Comparison of ENCODE assay signal across 34 cellular contexts in genomic region chr4:38548256-38548655, GRCh38.
"Had no signal": no experiment of that assay in that cellular context is flagged by ENCODE, and none has a peak within 500 bp of the region (broad histone marks: within the 10 kb centered on the region; RNA-seq: fewer than 3 reads in every experiment).

No MANE protein-coding gene starts in this region.

- H3K27ac Mint-ChIP-seq: activated CD4-positive, alpha-beta memory T cell treated with anti-CD3 and anti-CD28 coated beads, Interleukin-2, amount 10 ng/mL, durations not matched to agents 7 days and 5 days; activated CD4-positive, alpha-beta T cell treated with anti-CD3 and anti-CD28 coated beads for 36 hours; activated CD4-positive, alpha-beta T cell treated with anti-CD3 and anti-CD28 coated beads, Interleukin-2, amount 10 ng/mL, durations not matched to agents 7 days and 5 days; activated naive CD8-positive, alpha-beta T cell; activated T-helper 17 cell treated with anti-CD3 and anti-CD28 coated beads, Interleukin-2, amount 50 U/mL, for 72 hours; effector memory CD8-positive, alpha-beta T cell; T-helper 17 cell; T-helper 2 cell treated with Interferon-gamma antibody and Interleukin-4, amounts not matched to agents 5 μg/mL and 100 μg/mL, for 36 hours had no signal

- ATAC-seq: activated CD4-positive, alpha-beta T cell treated with anti-CD3 and anti-CD28 coated beads for 36 hours; activated T-cell treated with anti-CD3 and anti-CD28 coated beads, Interleukin-2, amount 50 U/mL, for 4 hours; activated T-helper 17 cell treated with anti-CD3 and anti-CD28 coated beads, Interleukin-2, amount 50 U/mL, for 72 hours; effector memory CD8-positive, alpha-beta T cell; gastrocnemius medialis; heart left ventricle; T-helper 17 cell had no signal

- H3K9me3 Mint-ChIP-seq: activated T-helper 17 cell treated with anti-CD3 and anti-CD28 coated beads, Interleukin-2, amount 50 U/mL, for 72 hours; central memory CD8-positive, alpha-beta T cell; effector memory CD8-positive, alpha-beta T cell; T-helper 2 cell treated with Interferon-gamma antibody and Interleukin-4, amounts not matched to agents 5 μg/mL and 100 μg/mL, for 36 hours had no signal

- H3K36me3 ChIP-seq: brain microvascular endothelial cell, gastrocnemius medialis, heart left ventricle had no signal

- H3K4me3 Mint-ChIP-seq: activated CD4-positive, alpha-beta memory T cell treated with anti-CD3 and anti-CD28 coated beads, Interleukin-2, amount 10 ng/mL, durations not matched to agents 7 days and 5 days; activated CD4-positive, alpha-beta T cell treated with anti-CD3 and anti-CD28 coated beads for 36 hours; activated CD4-positive, alpha-beta T cell treated with anti-CD3 and anti-CD28 coated beads, Interleukin-2, amount 10 ng/mL, durations not matched to agents 7 days and 5 days; activated naive CD8-positive, alpha-beta T cell; activated T-cell treated with anti-CD3 and anti-CD28 coated beads, Interleukin-2, amount 50 U/mL, for 4 hours; activated T-helper 17 cell treated with anti-CD3 and anti-CD28 coated beads, Interleukin-2, amount 50 U/mL, for 72 hours; central memory CD8-positive, alpha-beta T cell; effector memory CD8-positive, alpha-beta T cell; T-helper 17 cell; T-helper 2 cell treated with Interferon-gamma antibody and Interleukin-4, amounts not matched to agents 5 μg/mL and 100 μg/mL, for 36 hours had no signal

- H3K4me3 ChIP-seq: gastrocnemius medialis, heart left ventricle had no signal

- H3K9me3 ChIP-seq: gastrocnemius medialis, heart left ventricle had no signal

- H3K36me3 Mint-ChIP-seq: activated naive CD8-positive, alpha-beta T cell had no signal

- H3K4me1 Mint-ChIP-seq: activated CD4-positive, alpha-beta memory T cell treated with anti-CD3 and anti-CD28 coated beads, Interleukin-2, amount 10 ng/mL, durations not matched to agents 7 days and 5 days; activated CD4-positive, alpha-beta T cell treated with anti-CD3 and anti-CD28 coated beads for 36 hours; activated CD4-positive, alpha-beta T cell treated with anti-CD3 and anti-CD28 coated beads, Interleukin-2, amount 10 ng/mL, durations not matched to agents 7 days and 5 days; activated T-helper 17 cell treated with anti-CD3 and anti-CD28 coated beads, Interleukin-2, amount 50 U/mL, for 72 hours; central memory CD8-positive, alpha-beta T cell had no signal

- FAIRE-seq: astrocyte, bronchial epithelial cell, endothelial cell of umbilical vein had no signal

- H3K27me3 Mint-ChIP-seq: activated naive CD8-positive, alpha-beta T cell; central memory CD8-positive, alpha-beta T cell had no signal

- H3K27ac ChIP-seq: brain microvascular endothelial cell, epithelial cell of prostate, gastrocnemius medialis, heart left ventricle had no signal

- H3K4me1 ChIP-seq: gastrocnemius medialis had no signal

- DNase-seq: activated CD4-positive, alpha-beta memory T cell treated with anti-CD3 and anti-CD28 coated beads, Interleukin-2, amount 10 ng/mL, durations not matched to agents 7 days and 5 days; activated CD4-positive, alpha-beta T cell treated with anti-CD3 and anti-CD28 coated beads for 36 hours; activated CD4-positive, alpha-beta T cell treated with anti-CD3 and anti-CD28 coated beads, Interleukin-2, amount 10 ng/mL, durations not matched to agents 7 days and 5 days; activated CD4-positive, alpha-beta T cell treated with anti-CD3 and anti-CD28 coated beads, Interleukin-2, amount 50 U/mL, for 4 hours; activated CD4-positive, CD25-positive, alpha-beta regulatory T cell; activated CD4-positive, CD25-positive, alpha-beta regulatory T cell treated with anti-CD3 and anti-CD28 coated beads, Interleukin-2, amount 50 U/mL, for 72 hours; activated CD8-positive, alpha-beta memory T cell treated with anti-CD3 and anti-CD28 coated beads for 24 hours; activated effector memory CD4-positive, alpha-beta T cell treated with Interleukin-2 at 50 U/mL for 16 hours; activated gamma-delta T cell treated with Interleukin-2 at 50 U/mL for 16 hours; activated naive CD4-positive, alpha-beta T cell treated with anti-CD3 and anti-CD28 coated beads, Interleukin-2, amount 50 U/mL, for 16 hours; activated naive CD4-positive, alpha-beta T cell treated with Interleukin-2 at 50 U/mL for 16 hours; activated T-cell treated with anti-CD3 and anti-CD28 coated beads, Interleukin-2, amount 50 U/mL, for 4 hours; amniotic stem cell; anterior cingulate cortex; brain microvascular endothelial cell; cortex of kidney; dermis blood vessel endothelial cell; effector CD4-positive, alpha-beta T cell; effector memory CD8-positive, alpha-beta T cell; foreskin fibroblast; gastrocnemius medialis; glutamatergic neuron; heart left ventricle; hypothalamus; T-helper 17 cell; T1000 had no signal

- H3K27me3 ChIP-seq: brain microvascular endothelial cell, gastrocnemius medialis, heart left ventricle had no signal
